In genomic region chr6:13412639-13413465, GRCh38 we compare ENCODE assay signal across 1 cellular context.
TF ChIP-seq lines count a peak whose summit lies in the region.

No MANE protein-coding gene starts in this region.

TF ChIP-seq in HepG2, 621 proteins besides CTCF, POLR2A, EP300 and RAD21 (continued from another document and continues in another):
- TF ChIP-seq SNAPC4 (CRISPR knock-in tag; IDR thresholded peaks at IDR 0.05), result 0 out of 2 replicates have a peak, but pooled peaks have one; percentile 32
- TF ChIP-seq ZNF367 (CRISPR knock-in tag; IDR thresholded peaks at IDR 0.05; ENCODE audit: borderline replicate concordance), result no peak
- TF ChIP-seq ZNF737 (CRISPR knock-in tag; IDR thresholded peaks at IDR 0.05; ENCODE audit: borderline replicate concordance), result no peak
- TF ChIP-seq ZNF317 (CRISPR knock-in tag; IDR thresholded peaks at IDR 0.05), result no peak
- TF ChIP-seq TEF (CRISPR knock-in tag; IDR thresholded peaks at IDR 0.05), result no peak
- no peak for TF ChIP-seq IKZF1 (IDR thresholded peaks at IDR 0.05)
- no peak for TF ChIP-seq ZNF354B (CRISPR knock-in tag; IDR thresholded peaks at IDR 0.05)
- TF ChIP-seq PTBP1 (IDR thresholded peaks at IDR 0.05; ENCODE audit: low read depth, low read length, poor library complexity, severe bottlenecking), result no peak
- TF ChIP-seq USF2 (IDR thresholded peaks at IDR 0.05; ENCODE audit: low read depth, low read length), result no peak
- TF ChIP-seq USF2 (CRISPR knock-in tag; IDR thresholded peaks at IDR 0.05; ENCODE audit: borderline replicate concordance), result no peak
- no peak for TF ChIP-seq RBFOX2 (IDR thresholded peaks at IDR 0.05; ENCODE audit: low read depth, low read length)
- peak; percentile 10; the same call in 1 of the 2 replicates for TF ChIP-seq HMG20A (CRISPR knock-in tag; IDR thresholded peaks at IDR 0.05; ENCODE audit: borderline replicate concordance)
- TF ChIP-seq DMAP1 (CRISPR knock-in tag; IDR thresholded peaks at IDR 0.05), result 0 out of 2 replicates have a peak, but pooled peaks have one; percentile 45
- TF ChIP-seq ZFP62 (CRISPR knock-in tag; IDR thresholded peaks at IDR 0.05), result no peak
- TF ChIP-seq RXRA (CRISPR knock-in tag; IDR thresholded peaks at IDR 0.05), result no peak; the same call in 1 of the 2 replicates
- no peak for TF ChIP-seq PAF1 (CRISPR knock-in tag; IDR thresholded peaks at IDR 0.05)
- TF ChIP-seq, protein P1, sequence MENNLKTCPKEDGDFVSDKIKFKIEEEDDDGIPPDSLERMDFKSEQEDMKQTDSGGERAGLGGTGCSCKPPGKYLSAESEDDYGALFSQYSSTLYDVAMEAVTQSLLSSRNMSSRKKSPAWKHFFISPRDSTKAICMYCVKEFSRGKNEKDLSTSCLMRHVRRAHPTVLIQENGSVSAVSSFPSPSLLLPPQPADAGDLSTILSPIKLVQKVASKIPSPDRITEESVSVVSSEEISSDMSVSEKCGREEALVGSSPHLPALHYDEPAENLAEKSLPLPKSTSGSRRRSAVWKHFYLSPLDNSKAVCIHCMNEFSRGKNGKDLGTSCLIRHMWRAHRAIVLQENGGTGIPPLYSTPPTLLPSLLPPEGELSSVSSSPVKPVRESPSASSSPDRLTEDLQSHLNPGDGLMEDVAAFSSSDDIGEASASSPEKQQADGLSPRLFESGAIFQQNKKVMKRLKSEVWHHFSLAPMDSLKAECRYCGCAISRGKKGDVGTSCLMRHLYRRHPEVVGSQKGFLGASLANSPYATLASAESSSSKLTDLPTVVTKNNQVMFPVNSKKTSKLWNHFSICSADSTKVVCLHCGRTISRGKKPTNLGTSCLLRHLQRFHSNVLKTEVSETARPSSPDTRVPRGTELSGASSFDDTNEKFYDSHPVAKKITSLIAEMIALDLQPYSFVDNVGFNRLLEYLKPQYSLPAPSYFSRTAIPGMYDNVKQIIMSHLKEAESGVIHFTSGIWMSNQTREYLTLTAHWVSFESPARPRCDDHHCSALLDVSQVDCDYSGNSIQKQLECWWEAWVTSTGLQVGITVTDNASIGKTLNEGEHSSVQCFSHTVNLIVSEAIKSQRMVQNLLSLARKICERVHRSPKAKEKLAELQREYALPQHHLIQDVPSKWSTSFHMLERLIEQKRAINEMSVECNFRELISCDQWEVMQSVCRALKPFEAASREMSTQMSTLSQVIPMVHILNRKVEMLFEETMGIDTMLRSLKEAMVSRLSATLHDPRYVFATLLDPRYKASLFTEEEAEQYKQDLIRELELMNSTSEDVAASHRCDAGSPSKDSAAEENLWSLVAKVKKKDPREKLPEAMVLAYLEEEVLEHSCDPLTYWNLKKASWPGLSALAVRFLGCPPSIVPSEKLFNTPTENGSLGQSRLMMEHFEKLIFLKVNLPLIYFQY (CRISPR knock-in tag; IDR thresholded peaks at IDR 0.05; ENCODE audit: borderline replicate concordance), result 0 out of 2 replicates have a peak, but pooled peaks have one; percentile 24
- TF ChIP-seq ZNF720 (CRISPR knock-in tag; IDR thresholded peaks at IDR 0.05), result no peak
- TF ChIP-seq EED (CRISPR knock-in tag; IDR thresholded peaks at IDR 0.05), result no peak
- TF ChIP-seq ZNF263 (CRISPR knock-in tag; IDR thresholded peaks at IDR 0.05), result peak; percentile 51; the same call in 1 of the 2 replicates
- TF ChIP-seq, protein P2, sequence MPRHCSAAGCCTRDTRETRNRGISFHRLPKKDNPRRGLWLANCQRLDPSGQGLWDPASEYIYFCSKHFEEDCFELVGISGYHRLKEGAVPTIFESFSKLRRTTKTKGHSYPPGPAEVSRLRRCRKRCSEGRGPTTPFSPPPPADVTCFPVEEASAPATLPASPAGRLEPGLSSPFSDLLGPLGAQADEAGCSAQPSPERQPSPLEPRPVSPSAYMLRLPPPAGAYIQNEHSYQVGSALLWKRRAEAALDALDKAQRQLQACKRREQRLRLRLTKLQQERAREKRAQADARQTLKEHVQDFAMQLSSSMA (CRISPR knock-in tag; IDR thresholded peaks at IDR 0.05), result no peak
- no peak for TF ChIP-seq ZNF331 (CRISPR knock-in tag; IDR thresholded peaks at IDR 0.05)
- peak; percentile 30; the same call in 1 of the 2 replicates for TF ChIP-seq ZNF580 (CRISPR knock-in tag; IDR thresholded peaks at IDR 0.05; ENCODE audit: borderline replicate concordance, low read depth)
- TF ChIP-seq ZNF644 (CRISPR knock-in tag; IDR thresholded peaks at IDR 0.05; ENCODE audit: low read depth), result peak; percentile 37; the same call in 1 of the 2 replicates
- TF ChIP-seq CCDC6 (CRISPR knock-in tag; IDR thresholded peaks at IDR 0.05), result no peak
- TF ChIP-seq ZNF792 (CRISPR knock-in tag; IDR thresholded peaks at IDR 0.05), result peak; percentile 8; the same call in 1 of the 2 replicates
- TF ChIP-seq ZNF510 (CRISPR knock-in tag; IDR thresholded peaks at IDR 0.05; ENCODE audit: low read depth), result no peak
- TF ChIP-seq IKZF5 (CRISPR knock-in tag; IDR thresholded peaks at IDR 0.05), result 0 out of 2 replicates have a peak, but pooled peaks have one; percentile 40
- no peak for TF ChIP-seq MBD4 (IDR thresholded peaks at IDR 0.05; ENCODE audit: borderline replicate concordance, low read length)
- 0 out of 2 replicates have a peak, but pooled peaks have one; percentile 11 for TF ChIP-seq KDM1A (CRISPR knock-in tag; IDR thresholded peaks at IDR 0.05)
- TF ChIP-seq RARA (CRISPR knock-in tag; IDR thresholded peaks at IDR 0.05), result no peak
- TF ChIP-seq, protein P3, sequence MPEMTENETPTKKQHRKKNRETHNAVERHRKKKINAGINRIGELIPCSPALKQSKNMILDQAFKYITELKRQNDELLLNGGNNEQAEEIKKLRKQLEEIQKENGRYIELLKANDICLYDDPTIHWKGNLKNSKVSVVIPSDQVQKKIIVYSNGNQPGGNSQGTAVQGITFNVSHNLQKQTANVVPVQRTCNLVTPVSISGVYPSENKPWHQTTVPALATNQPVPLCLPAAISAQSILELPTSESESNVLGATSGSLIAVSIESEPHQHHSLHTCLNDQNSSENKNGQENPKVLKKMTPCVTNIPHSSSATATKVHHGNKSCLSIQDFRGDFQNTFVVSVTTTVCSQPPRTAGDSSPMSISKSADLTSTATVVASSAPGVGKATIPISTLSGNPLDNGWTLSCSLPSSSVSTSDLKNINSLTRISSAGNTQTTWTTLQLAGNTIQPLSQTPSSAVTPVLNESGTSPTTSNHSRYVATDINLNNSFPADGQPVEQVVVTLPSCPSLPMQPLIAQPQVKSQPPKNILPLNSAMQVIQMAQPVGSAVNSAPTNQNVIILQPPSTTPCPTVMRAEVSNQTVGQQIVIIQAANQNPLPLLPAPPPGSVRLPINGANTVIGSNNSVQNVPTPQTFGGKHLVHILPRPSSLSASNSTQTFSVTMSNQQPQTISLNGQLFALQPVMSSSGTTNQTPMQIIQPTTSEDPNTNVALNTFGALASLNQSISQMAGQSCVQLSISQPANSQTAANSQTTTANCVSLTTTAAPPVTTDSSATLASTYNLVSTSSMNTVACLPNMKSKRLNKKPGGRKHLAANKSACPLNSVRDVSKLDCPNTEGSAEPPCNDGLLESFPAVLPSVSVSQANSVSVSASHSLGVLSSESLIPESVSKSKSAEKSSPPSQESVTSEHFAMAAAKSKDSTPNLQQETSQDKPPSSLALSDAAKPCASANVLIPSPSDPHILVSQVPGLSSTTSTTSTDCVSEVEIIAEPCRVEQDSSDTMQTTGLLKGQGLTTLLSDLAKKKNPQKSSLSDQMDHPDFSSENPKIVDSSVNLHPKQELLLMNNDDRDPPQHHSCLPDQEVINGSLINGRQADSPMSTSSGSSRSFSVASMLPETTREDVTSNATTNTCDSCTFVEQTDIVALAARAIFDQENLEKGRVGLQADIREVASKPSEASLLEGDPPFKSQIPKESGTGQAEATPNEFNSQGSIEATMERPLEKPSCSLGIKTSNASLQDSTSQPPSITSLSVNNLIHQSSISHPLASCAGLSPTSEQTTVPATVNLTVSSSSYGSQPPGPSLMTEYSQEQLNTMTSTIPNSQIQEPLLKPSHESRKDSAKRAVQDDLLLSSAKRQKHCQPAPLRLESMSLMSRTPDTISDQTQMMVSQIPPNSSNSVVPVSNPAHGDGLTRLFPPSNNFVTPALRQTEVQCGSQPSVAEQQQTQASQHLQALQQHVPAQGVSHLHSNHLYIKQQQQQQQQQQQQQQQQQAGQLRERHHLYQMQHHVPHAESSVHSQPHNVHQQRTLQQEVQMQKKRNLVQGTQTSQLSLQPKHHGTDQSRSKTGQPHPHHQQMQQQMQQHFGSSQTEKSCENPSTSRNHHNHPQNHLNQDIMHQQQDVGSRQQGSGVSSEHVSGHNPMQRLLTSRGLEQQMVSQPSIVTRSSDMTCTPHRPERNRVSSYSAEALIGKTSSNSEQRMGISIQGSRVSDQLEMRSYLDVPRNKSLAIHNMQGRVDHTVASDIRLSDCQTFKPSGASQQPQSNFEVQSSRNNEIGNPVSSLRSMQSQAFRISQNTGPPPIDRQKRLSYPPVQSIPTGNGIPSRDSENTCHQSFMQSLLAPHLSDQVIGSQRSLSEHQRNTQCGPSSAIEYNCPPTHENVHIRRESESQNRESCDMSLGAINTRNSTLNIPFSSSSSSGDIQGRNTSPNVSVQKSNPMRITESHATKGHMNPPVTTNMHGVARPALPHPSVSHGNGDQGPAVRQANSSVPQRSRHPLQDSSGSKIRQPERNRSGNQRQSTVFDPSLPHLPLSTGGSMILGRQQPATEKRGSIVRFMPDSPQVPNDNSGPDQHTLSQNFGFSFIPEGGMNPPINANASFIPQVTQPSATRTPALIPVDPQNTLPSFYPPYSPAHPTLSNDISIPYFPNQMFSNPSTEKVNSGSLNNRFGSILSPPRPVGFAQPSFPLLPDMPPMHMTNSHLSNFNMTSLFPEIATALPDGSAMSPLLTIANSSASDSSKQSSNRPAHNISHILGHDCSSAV (CRISPR knock-in tag; IDR thresholded peaks at IDR 0.05; ENCODE audit: borderline replicate concordance), result no peak
- TF ChIP-seq SOX5 (CRISPR knock-in tag; IDR thresholded peaks at IDR 0.05; ENCODE audit: borderline replicate concordance), result peak; percentile 38; the same call in 1 of the 2 replicates
- TF ChIP-seq ZNF576 (CRISPR knock-in tag; IDR thresholded peaks at IDR 0.05), result peak; percentile 79; the same call in 1 of the 2 replicates
- 0 out of 2 replicates have a peak, but pooled peaks have one; percentile 56 for TF ChIP-seq ZNF333 (CRISPR knock-in tag; IDR thresholded peaks at IDR 0.05; ENCODE audit: borderline replicate concordance)
- TF ChIP-seq SOX6 (IDR thresholded peaks at IDR 0.05), result no peak
- peak; percentile 60 for TF ChIP-seq SOX6 (CRISPR knock-in tag; IDR thresholded peaks at IDR 0.05)
